In the genomic region with DNA sequence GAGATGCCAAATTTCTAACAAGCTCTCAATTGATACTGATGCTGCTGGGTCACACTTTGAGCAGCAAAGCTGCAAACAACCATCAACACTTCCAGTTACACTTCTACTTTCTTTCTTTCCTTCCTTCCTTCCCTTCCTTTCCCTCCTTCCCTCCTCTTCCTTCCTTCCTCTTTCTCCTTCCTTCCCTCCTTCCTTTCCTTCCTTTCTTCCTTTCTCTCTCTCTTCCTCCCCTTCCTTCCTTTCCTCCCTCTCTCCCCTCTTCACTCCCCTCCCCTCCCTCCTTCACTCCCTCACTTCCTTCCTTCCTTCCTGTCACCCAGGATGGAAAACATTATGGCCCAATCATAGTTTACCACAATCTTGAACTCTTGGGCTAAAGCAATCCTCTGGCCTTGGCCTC, we compare ENCODE assay signal across 11 cellular contexts.
"Had no signal": no experiment of that assay in that cellular context is flagged by ENCODE, and none has a peak within 500 bp of the region (broad histone marks: within the 10 kb centered on the region; RNA-seq: fewer than 3 reads in every experiment).

No MANE protein-coding gene starts in this region.

- DNase-seq: GM23248, GOT3, H7, H9, HCEC 1CT, HFFc6 had no signal

- H3K9me3 ChIP-seq: HAP-1 had no signal

- H3K36me3 ChIP-seq: HAP-1 had no signal

- ATAC-seq: GM23338, HCT116 had no signal

- H3K4me2 ChIP-seq: GM23338 had no signal

- FAIRE-seq: H1, H54 had no signal

- H3K4me3 ChIP-seq: GM23248, GM23338, HAP-1 had no signal

- H2AFZ ChIP-seq: GM23248, GM23338 had no signal

- H3K9ac ChIP-seq: GM23248 had no signal

- H3K27ac ChIP-seq: GM23248 had no signal

- H3K4me1 ChIP-seq: HAP-1 had no signal
